In the genomic region with DNA sequence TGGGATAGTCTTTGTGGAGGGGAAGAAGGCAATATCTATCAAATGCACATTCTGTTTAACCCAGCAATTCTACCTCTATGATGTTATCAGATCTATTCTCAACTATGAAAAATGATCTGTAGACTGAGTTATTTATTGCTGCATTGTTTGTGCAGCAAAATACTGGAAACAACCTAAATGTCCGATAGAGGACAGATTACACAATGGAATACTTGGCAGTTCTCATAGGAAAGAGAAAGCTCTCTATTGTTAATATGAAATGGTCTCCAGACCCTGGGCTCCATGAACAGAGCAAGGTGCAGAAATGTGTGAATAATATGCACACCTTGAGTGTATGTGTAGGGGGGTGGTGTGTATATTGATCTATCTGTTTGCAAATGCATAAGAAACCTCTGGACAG, we compare ENCODE assay signal across 24 cellular contexts.
"Had no signal": no experiment of that assay in that cellular context is flagged by ENCODE, and none has a peak within 500 bp of the region (broad histone marks: within the 10 kb centered on the region; RNA-seq: fewer than 3 reads in every experiment).

No MANE protein-coding gene starts in this region.

- ATAC-seq: mucosa of descending colon; naive thymus-derived CD4-positive, alpha-beta T cell; natural killer cell treated with Interleukin-12 subunit alpha and Interleukin-12 subunit beta and Interleukin-15 and Interleukin-18, amount 100 ng/mL, for 72 hours; right lobe of liver; stimulated activated naive B cell treated with anti-CD40 and anti-IgM and Interleukin-4, amounts not matched to agents 10 μg/mL and 1 μg/mL and 100 μg/mL, for 72 hours; stimulated activated naive CD8-positive, alpha-beta T cell treated with anti-CD3 and anti-CD28 coated beads, Interleukin-15, Interleukin-2, amounts not matched to agents 100 U/mL and 50 U/mL, for 24 hours had no signal

- H3K4me1 ChIP-seq: right atrium auricular region, right lobe of liver, stomach, thyroid gland, transverse colon, upper lobe of left lung, vagina had no signal

- H3K9me3 ChIP-seq: ovary, right lobe of liver, testis, thyroid gland, vagina had no signal

- H3K36me3 ChIP-seq: left ventricle myocardium inferior, ovary, right atrium auricular region, right lobe of liver, stomach, thyroid gland, transverse colon, upper lobe of left lung, vagina had no signal

- H3K27me3 ChIP-seq: ovary, right atrium auricular region, right lobe of liver, testis, thyroid gland, upper lobe of left lung, vagina had no signal

- DNase-seq: hypothalamus; islet precursor cell; left ventricle myocardium inferior; midbrain; mucosa of descending colon; naive thymus-derived CD4-positive, alpha-beta T cell; ovary; right lobe of liver; stimulated activated CD4-positive, alpha-beta T cell treated with anti-CD3 and anti-CD28 coated beads, Interleukin-12 subunit alpha, Interleukin-12 subunit beta, amount 100 ng/mL, for 4 hours; stimulated activated CD4-positive, alpha-beta T cell treated with anti-CD3 and anti-CD28 coated beads, Interleukin-15, amount 100 ng/mL, for 24 hours; stimulated activated CD4-positive, alpha-beta T cell treated with anti-CD3 and anti-CD28 coated beads, Interleukin-2, amount 100 ng/mL, for 24 hours; stimulated activated CD4-positive, alpha-beta T cell treated with anti-CD3 and anti-CD28 coated beads, Interleukin-4, amount 100 ng/mL, for 1 hour; stimulated activated naive B cell treated with anti-CD40 and anti-IgM and Interleukin-4, amounts not matched to agents 10 μg/mL and 1 μg/mL and 100 μg/mL, for 72 hours; stimulated activated naive CD8-positive, alpha-beta T cell treated with anti-CD3 and anti-CD28 coated beads, Interleukin-15, Interleukin-2, amounts not matched to agents 100 U/mL and 50 U/mL, for 24 hours; stomach; testis; transverse colon; upper lobe of left lung had no signal

- H3K4me3 ChIP-seq: left ventricle myocardium inferior, lung, mucosa of descending colon, ovary, right atrium auricular region, right lobe of liver, skin epidermis, stomach, testis, thyroid gland, transverse colon, upper lobe of left lung, vagina had no signal
